In the genomic region with DNA sequence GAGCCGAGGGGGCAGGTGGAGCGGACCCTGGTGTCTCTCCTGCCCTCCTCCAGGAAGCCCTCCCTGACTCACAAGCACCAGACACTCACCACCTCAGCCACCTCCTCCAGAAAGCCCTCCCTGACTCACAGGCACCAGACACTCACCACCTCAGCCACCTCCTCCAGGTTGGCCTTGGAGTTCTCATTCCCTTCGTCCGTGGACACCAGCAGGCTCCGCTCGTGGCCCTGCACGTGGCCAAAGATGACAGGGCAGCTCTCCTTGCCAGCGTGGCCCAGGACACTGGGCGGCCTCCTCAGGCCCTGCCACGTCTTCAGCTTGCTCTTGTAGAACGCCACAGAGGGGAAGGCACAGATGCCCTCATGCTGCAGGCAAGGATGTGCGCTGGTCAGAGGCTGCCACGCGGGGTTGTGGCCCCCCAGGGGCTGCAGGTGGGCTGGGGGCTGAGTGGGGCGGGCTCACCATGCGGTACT, we compare ENCODE assay signal across 20 cellular contexts. TPM values are rescaled to one million over a fixed set of nuclear protein-coding genes. Genes with fewer than 3 reads are reported as not detected.
DNase-seq lines count a peak whose midpoint lies in the region; ATAC-seq, FAIRE-seq and TF ChIP-seq lines count a peak whose summit lies in the region.
"Had no signal": no experiment of that assay in that cellular context is flagged by ENCODE, and none has a peak within 500 bp of the region (broad histone marks: within the 10 kb centered on the region; RNA-seq: fewer than 3 reads in every experiment).

No MANE protein-coding gene starts in this region.

- H3K36me3 ChIP-seq in K562 (ENCODE audit: control insufficient read depth, insufficient read depth, low read length) = no peaks in the 10 kb centered on the region
- no peaks in the 10 kb centered on the region for H3K36me3 ChIP-seq in BE2C
- H3K36me3 ChIP-seq in SK-N-SH (replicated peaks in 1 of 2; ENCODE audit: control insufficient read depth in 1 of 2, insufficient read depth in 2 of 2, low read length in 1 of 2) = peaks cover 0 to 25% of the 10 kb centered on the region in 2 experiments

- no peak overlapping the region for H2AFZ ChIP-seq in H9 (ENCODE audit: low read length)
- no peak overlapping the region for H2AFZ ChIP-seq in K562 (ENCODE audit: low read depth, low read length)
- no peak overlapping the region for H2AFZ ChIP-seq in SK-N-SH (ENCODE audit: low read depth)
- H2AFZ ChIP-seq: PC-9 had no signal

- H3K27me3 ChIP-seq in H9 (ENCODE audit: insufficient read depth, low read length) (no peaks in the 10 kb centered on the region), K562 (ENCODE audit: control insufficient read depth in 2 of 2, insufficient read depth in 2 of 2, low read length in 2 of 2) (peaks cover 0 to 17% of the 10 kb centered on the region in 2 experiments; a peak in 2 of 5 replicates), BE2C (no peaks in the 10 kb centered on the region), SK-N-SH (ENCODE audit: insufficient read depth) (no peaks in the 10 kb centered on the region)

- H3K4me3 ChIP-seq in A549 (no peak overlapping the region), K562 (no peak overlapping the region), BE2C (ENCODE audit: low read depth, low read length) (no peak overlapping the region), SK-N-SH (ENCODE audit: low read depth in 2 of 2, low read length in 1 of 2) (no peak overlapping the region)
- H3K4me3 ChIP-seq: PC-9, SK-N-MC had no signal

- CTCF ChIA-PET in A549 (lab: Yijun Ruan, JAX) = interaction anchor here (1.3 to 7.6 kb wide), 2 partner anchors 22 to 413 kb away, joined by 4 to 49 read pairs; partner anchors contain the start of gene PTK6
- CTCF ChIA-PET in K562 (lab: Yijun Ruan, JAX; ENCODE audit: low intra/inter-chr PET ratio) = no interaction called here
- CTCF ChIA-PET in SK-N-SH (lab: Yijun Ruan, JAX) = no interaction called here

- H3K9me2 ChIP-seq in SK-N-SH = no peaks in the 10 kb centered on the region

- ATAC-seq in A549 (no peak), K562 (no peak), GM18867 (IDR thresholded peaks at IDR 0.05; ENCODE audit: unreplicated experiment) (no peak)
- ATAC-seq: Right ventricle myocardium inferior had no signal

- no TSS peak for BruUV-seq in K562 (replicated peaks; lab: Mats Ljungman, UMichigan)

- intact Hi-C loops in K562 (cut with micrococcal nuclease) = no loop called here

- peaks cover 5 to 7% of the 10 kb centered on the region in 2 experiments for H3K4me1 Mint-ChIP-seq in H9

- H3K4me1 ChIP-seq in A549 = no peaks in the 10 kb centered on the region
- H3K4me1 ChIP-seq in H9 (ENCODE audit: insufficient read depth, low read length) = no peaks in the 10 kb centered on the region
- H3K4me1 ChIP-seq in K562 (replicated peaks in 1 of 2; ENCODE audit: control insufficient read depth in 2 of 2, insufficient read depth in 2 of 2, low read length in 2 of 2) = peaks cover 0 to 84% of the 10 kb centered on the region in 2 experiments; a peak in 2 of 5 replicates
- no peaks in the 10 kb centered on the region for H3K4me1 ChIP-seq in BE2C
- H3K4me1 ChIP-seq in SK-N-SH (ENCODE audit: control insufficient read depth in 1 of 2, insufficient read depth in 2 of 2, low read depth in 1 of 2, low read length in 1 of 2) = no peaks in the 10 kb centered on the region; a peak in 1 of 4 replicates

- H3K27ac ChIP-seq in A549 (no peak overlapping the region), H9 (ENCODE audit: insufficient read length, low read depth, low read length) (no peak overlapping the region), K562 (ENCODE audit: extremely low read depth, low read depth, low read length) (no peak overlapping the region), SK-N-SH (ENCODE audit: low read depth in 2 of 2, low read length in 1 of 2) (no peak overlapping the region)
- H3K27ac ChIP-seq: PC-9, SK-N-MC had no signal

- no peak overlapping the region for H4K91ac ChIP-seq in H9 (ENCODE audit: insufficient read length, low read depth, low read length)

- TF ChIP-seq EP300 in A549 (IDR thresholded peaks at IDR 0.05) (no peak), K562 (IDR thresholded peaks at IDR 0.05; ENCODE audit: low read length) (no peak), SK-N-SH (IDR thresholded peaks at IDR 0.05; ENCODE audit: borderline replicate concordance in 1 of 2, low read depth in 1 of 2, low read length in 1 of 2) (no peak)

- POLR2A ChIA-PET in A549 (lab: Yijun Ruan, JAX) = no interaction called here
- POLR2A ChIA-PET in K562 (lab: Yijun Ruan, JAX) = interaction anchor here (0.8 kb wide), 1 partner anchor 305 kb away, joined by 5 read pairs; the partner anchor contains the start of gene TPD52L2
- POLR2A ChIA-PET in SK-N-SH (lab: Yijun Ruan, JAX) = interaction anchor here (0.6 kb wide), 1 partner anchor 53 kb away, joined by 6 read pairs; no protein-coding TSS in a partner anchor

- no peak overlapping the region for H3K4ac ChIP-seq in H9 (ENCODE audit: low read depth, low read length)

- no peak overlapping the region for H2BK120ac ChIP-seq in H9 (ENCODE audit: low read depth, low read length, poor library complexity, severe bottlenecking)

- H2BK20ac ChIP-seq in H9 (ENCODE audit: low read depth, low read length, poor library complexity, severe bottlenecking) = no peak overlapping the region

- H3K23me2 ChIP-seq in H9 (ENCODE audit: insufficient read length, low read depth, low read length, poor library complexity, severe bottlenecking) = no peaks in the 10 kb centered on the region

- no peak overlapping the region for H2BK15ac ChIP-seq in H9 (ENCODE audit: low read depth, low read length)

- no peak overlapping the region for H3K18ac ChIP-seq in H9 (ENCODE audit: insufficient read length, low read depth, low read length)

- H3K9me3 ChIP-seq in A549 (no peaks in the 10 kb centered on the region), H9 (ENCODE audit: control insufficient read depth, low read depth, low read length) (no peaks in the 10 kb centered on the region), K562 (replicated peaks; ENCODE audit: control insufficient read depth, insufficient read depth, low read depth, low read length) (no peaks in the 10 kb centered on the region), BE2C (no peaks in the 10 kb centered on the region), SK-N-SH (no peaks in the 10 kb centered on the region)

- H3K36me3 Mint-ChIP-seq in H9 (ENCODE audit: insufficient read depth in 1 of 3, low read depth in 3 of 3) = peaks cover 3 to 12% (median 11%) of the 10 kb centered on the region in 3 experiments; a peak in 6 of 7 replicates

- H2BK5ac ChIP-seq in H9 (ENCODE audit: insufficient read length, low read length) = no peak overlapping the region

- H3K4me3 Mint-ChIP-seq in H9 = peak overlapping the region in 1 of 2 experiments; percentile 52; a peak in 1 of 5 replicates

- TF ChIP-seq CTCF in A549 (IDR thresholded peaks at IDR 0.05) = no peak
- TF ChIP-seq CTCF in H9 (conservative IDR thresholded peaks at IDR 0.05) = no peak
- no peak for TF ChIP-seq CTCF in K562 (IDR thresholded peaks at IDR 0.05 in 2 of 3, conservative IDR thresholded peaks at IDR 0.05 in 1 of 3; ENCODE audit: insufficient read depth in 2 of 3, low read depth in 1 of 3, low read length in 3 of 3)
- TF ChIP-seq CTCF in BE2C (IDR thresholded peaks at IDR 0.05; ENCODE audit: low read depth, low read length) = no peak
- no peak for TF ChIP-seq CTCF in SK-N-SH (IDR thresholded peaks at IDR 0.05)

- no peak for TF ChIP-seq POLR2A in A549 (IDR thresholded peaks at IDR 0.05; ENCODE audit: low read length)
- TF ChIP-seq POLR2A in K562 (conservative IDR thresholded peaks at IDR 0.05) = no peak

- H3K27ac Mint-ChIP-seq in H9 = peak overlapping the region in 2 of 3 experiments; percentile 39 to 87; a peak in 2 of 7 replicates

- H3F3A ChIP-seq in SK-N-SH (replicated peaks; ENCODE audit: insufficient read depth) = no peaks in the 10 kb centered on the region

- no peak overlapping the region for H3K4me2 ChIP-seq in A549
- no peak overlapping the region for H3K4me2 ChIP-seq in H9 (ENCODE audit: insufficient read depth, insufficient read length, low read length)
- no peak overlapping the region for H3K4me2 ChIP-seq in K562 (ENCODE audit: insufficient read depth, low read length)
- H3K4me2 ChIP-seq in SK-N-SH = no peak overlapping the region
- H3K4me2 ChIP-seq: PC-9 had no signal

- H4K20me1 ChIP-seq in H9 (ENCODE audit: control insufficient read depth, insufficient read depth, insufficient read length) (no peaks in the 10 kb centered on the region), K562 (replicated peaks; ENCODE audit: control insufficient read depth, insufficient read depth, low read length) (no peaks in the 10 kb centered on the region), SK-N-SH (ENCODE audit: insufficient read depth) (no peaks in the 10 kb centered on the region)

- H2AK5ac ChIP-seq in H9 (ENCODE audit: insufficient read length, low read length) = no peak overlapping the region

- no peak overlapping the region for H2BK12ac ChIP-seq in H9 (ENCODE audit: insufficient read length, low read depth, low read length)

- no peak overlapping the region for H4K8ac ChIP-seq in H9 (replicated peaks; ENCODE audit: insufficient read length, low read depth, low read length)

- H3K27me3 Mint-ChIP-seq in H9 (ENCODE audit: low read depth) = no peaks in the 10 kb centered on the region
- H3K27me3 Mint-ChIP-seq: CD4-positive, CD25-positive, alpha-beta regulatory T cell had no signal

- FAIRE-seq in A549 (lab: Jason Lieb, UNC) (no peak), K562 (lab: Jason Lieb, UNC) (no peak)
- FAIRE-seq: D721Med had no signal

- H3K79me2 ChIP-seq in H9 (ENCODE audit: insufficient read depth, low read length) = no peaks in the 10 kb centered on the region
- no peaks in the 10 kb centered on the region for H3K79me2 ChIP-seq in K562 (ENCODE audit: control insufficient read depth, insufficient read depth, low read length)
- no peaks in the 10 kb centered on the region for H3K79me2 ChIP-seq in SK-N-SH (ENCODE audit: insufficient read depth)

- H3K9me3 Mint-ChIP-seq in H9 = no peaks in the 10 kb centered on the region
- H3K9me3 Mint-ChIP-seq: CD4-positive, CD25-positive, alpha-beta regulatory T cell had no signal

- WGBS in A549 (ENCODE audit: missing lambda C conversion rate) = 91% methylated on average over 9 of the region's 16 CpGs
- no CpG with 5 or more reads among the region's 16 CpGs for WGBS in H9 (ENCODE audit: extremely low coverage, insufficient read length, low lambda C conversion rate)
- 82% methylated on average over 12 of the region's 16 CpGs for WGBS in K562 (ENCODE audit: insufficient coverage, low coverage, missing lambda C conversion rate)
- WGBS in SK-N-SH (ENCODE audit: low lambda C conversion rate) = 88% methylated on average over 3 of the region's 16 CpGs

- in situ Hi-C loops in K562 (cut with MboI) = no loop called here

- no peak overlapping the region for H3T11ph ChIP-seq in H9 (ENCODE audit: low read length)

- no peak overlapping the region for H3K56ac ChIP-seq in H9 (ENCODE audit: insufficient read length, low read depth, low read length)

- DNase-seq in A549 (ENCODE audit: low read depth in 1 of 2, low spot score in 1 of 2) (no peak), H9 (no peak), K562 (ENCODE audit: extremely low read depth in 1 of 4, low spot score in 3 of 4) (no peak), BE2C (no peak), SK-N-SH (no peak)
- DNase-seq: CD4-positive, CD25-positive, alpha-beta regulatory T cell; DND-41; GDM1; KG1; NCI-H1092; NCI-H1694; NCI-H2107; NCI-H446; NCI-H748 treated with DMSO at 0.1 percent for 48 hours; PC-9 had no signal

- no peak overlapping the region for H4K5ac ChIP-seq in H9 (ENCODE audit: insufficient read length, low read depth, low read length)

- H3K79me1 ChIP-seq in H9 (ENCODE audit: insufficient read depth, low read depth, low read length, poor library complexity, severe bottlenecking) = no peaks in the 10 kb centered on the region

- TF ChIP-seq RAD21 in A549 (conservative IDR thresholded peaks at IDR 0.05 in 1 of 2, IDR thresholded peaks at IDR 0.05 in 1 of 2) (no peak), K562 (CRISPR knock-in tag; conservative IDR thresholded peaks at IDR 0.05 in 1 of 2, IDR thresholded peaks at IDR 0.05 in 1 of 2) (no peak), SK-N-SH (IDR thresholded peaks at IDR 0.05; ENCODE audit: low read length) (no peak)

- no peak overlapping the region for H3K23ac ChIP-seq in H9 (ENCODE audit: insufficient read length, low read depth, low read length)

- H3K9ac ChIP-seq in H9 (ENCODE audit: extremely low read depth, insufficient read length, low read length) = no peak overlapping the region
- peak overlapping the region in 1 of 2 experiments; percentile 64; a peak in 2 of 4 replicates for H3K9ac ChIP-seq in K562 (ENCODE audit: insufficient read depth in 1 of 2, low read depth in 2 of 2, low read length in 2 of 2)
- no peak overlapping the region for H3K9ac ChIP-seq in SK-N-SH

- H3K14ac ChIP-seq in H9 (ENCODE audit: insufficient read depth, low read length) = no peak overlapping the region

- H3K9me1 ChIP-seq in K562 (ENCODE audit: control insufficient read depth, insufficient read depth, low read length) = no peaks in the 10 kb centered on the region

RNA-seq across cellular contexts. Expression of gene FNDC11, which starts 6.4 kb away (rescaled TPM):
- polyA plus RNA-seq in A549 (2011; rRNA removed) (0.09 and 0.18 TPM in 2 replicates), A549 (2017; fragmentation: RNase III; extraction: RNeasy Plus Mini Kit Qiagen cat#74134 plus additional on column Dnase treatment) (0.10 to 0.16 TPM (median 0.14 TPM) in 3 replicates), K562 (2011; rRNA removed) (1.2 TPM in 2 replicates), K562 (2014; fragmentation: Illumina TruSeq; extraction: Trizol) (0.15 and 0.39 TPM in 2 replicates), K562 (2014; fragmentation: Nextera tagmentation; extraction: Ambion mirVana) (under 1 TPM in 1 of 2 experiments, not detected in 1; 0.08 TPM), K562 (2014; rRNA removed) (1.2 and 2.3 TPM in 2 replicates), SK-N-SH (2012; rRNA removed) (4.5 and 5.5 TPM in 2 replicates)
- 0.24 and 0.26 TPM in 2 replicates for polyA plus RNA-seq in A549 (2012; cell fraction: cytosol; rRNA removed)
- 0.45 and 0.46 TPM in 2 replicates for polyA plus RNA-seq in A549 (2012; cell fraction: nucleus; rRNA removed)
- 0.34 TPM in 1 of 2 replicates, not detected in the other for polyA minus RNA-seq in A549 (2011; rRNA and poly(A)+ RNA removed)
- total RNA-seq in H9 (2021) (2.5 and 2.7 TPM in 2 replicates), K562 (2014; rRNA removed) (0.64 and 0.65 TPM in 2 replicates), K562 (2014; rRNA removed; fragmentation: Illumina TruSeq; extraction: Trizol) (0.06 TPM in 1 of 2 replicates, not detected in the other), K562 (2015; rRNA removed; fragmentation: Illumina TruSeq; extraction: Trizol) (0.14 and 0.23 TPM in 2 replicates), K562 (2021) (0.74 and 0.89 TPM in 2 replicates)
- 1.1 and 6.2 TPM in 2 replicates for total RNA-seq in K562 (2011; cell fraction: chromatin; rRNA removed; ENCODE audit: low replicate concordance)
- total RNA-seq in K562 (2011; cell fraction: nucleolus; rRNA removed) = 5.0 and 5.5 TPM in 2 replicates
- total RNA-seq in K562 (2011; cell fraction: nucleoplasm; rRNA removed) = 1.8 and 2.2 TPM in 2 replicates
- polyA plus RNA-seq in K562 (2011; cell fraction: cytosol; rRNA removed) = 1.9 and 6.4 TPM in 2 replicates
- polyA plus RNA-seq in K562 (2011; cell fraction: nucleus; rRNA removed) = 5.8 and 19.1 TPM in 2 replicates
- 0.94 and 1.1 TPM in 2 replicates for polyA plus RNA-seq in K562 (2012)
- polyA minus RNA-seq in K562 (2011; rRNA and poly(A)+ RNA removed) = 0.45 and 0.56 TPM in 2 replicates
- 0.46 and 1.3 TPM in 2 replicates for polyA minus RNA-seq in K562 (2011; cell fraction: cytosol; rRNA and poly(A)+ RNA removed)
- polyA minus RNA-seq in K562 (2011; cell fraction: nucleus; rRNA and poly(A)+ RNA removed) = 1.6 and 3.9 TPM in 2 replicates
- polyA plus RNA-seq in BE2C (2012; ENCODE audit: insufficient read depth, insufficient read length, low read depth) = not detected
- 2.0 and 3.3 TPM in 2 replicates for polyA plus RNA-seq in SK-N-SH (2012; cell fraction: cytosol; rRNA removed)
- polyA plus RNA-seq in SK-N-SH (2012; cell fraction: nucleus; rRNA removed) = 13.7 and 16.2 TPM in 2 replicates

RNA-seq across cellular contexts. Expression of gene SRMS, which starts 12.8 kb away (rescaled TPM):
- polyA plus RNA-seq in A549 (2011; rRNA removed) (not detected in 2 replicates), A549 (2017; fragmentation: RNase III; extraction: RNeasy Plus Mini Kit Qiagen cat#74134 plus additional on column Dnase treatment) (not detected in 3 replicates), K562 (2011; rRNA removed) (0.04 and 0.07 TPM in 2 replicates), K562 (2014; fragmentation: Illumina TruSeq; extraction: Trizol) (not detected in 2 replicates), K562 (2014; fragmentation: Nextera tagmentation; extraction: Ambion mirVana) (not detected), K562 (2014; rRNA removed) (not detected in 2 replicates), SK-N-SH (2012; rRNA removed) (not detected in 2 replicates)
- not detected in 2 replicates for polyA plus RNA-seq in A549 (2012; cell fraction: cytosol; rRNA removed)
- polyA plus RNA-seq in A549 (2012; cell fraction: nucleus; rRNA removed) = 0.02 TPM in 1 of 2 replicates, not detected in the other
- polyA minus RNA-seq in A549 (2011; rRNA and poly(A)+ RNA removed) = not detected in 2 replicates
- total RNA-seq in H9 (2021) (0.70 and 0.79 TPM in 2 replicates), K562 (2014; rRNA removed) (not detected in 2 replicates), K562 (2014; rRNA removed; fragmentation: Illumina TruSeq; extraction: Trizol) (not detected in 2 replicates), K562 (2015; rRNA removed; fragmentation: Illumina TruSeq; extraction: Trizol) (not detected in 2 replicates), K562 (2021) (not detected in 2 replicates)
- not detected in 2 replicates for total RNA-seq in K562 (2011; cell fraction: chromatin; rRNA removed; ENCODE audit: low replicate concordance)
- total RNA-seq in K562 (2011; cell fraction: nucleolus; rRNA removed) = 0.17 TPM in 1 of 2 replicates, not detected in the other
- total RNA-seq in K562 (2011; cell fraction: nucleoplasm; rRNA removed) = not detected in 2 replicates
- polyA plus RNA-seq in K562 (2011; cell fraction: cytosol; rRNA removed) = 0.03 and 0.07 TPM in 2 replicates
- polyA plus RNA-seq in K562 (2011; cell fraction: nucleus; rRNA removed) = 0.13 and 0.21 TPM in 2 replicates
- 0.05 TPM in 1 of 2 replicates, not detected in the other for polyA plus RNA-seq in K562 (2012)
- not detected in 2 replicates for polyA minus RNA-seq in K562 (2011; rRNA and poly(A)+ RNA removed)
- not detected in 2 replicates for polyA minus RNA-seq in K562 (2011; cell fraction: cytosol; rRNA and poly(A)+ RNA removed)
- not detected in 2 replicates for polyA minus RNA-seq in K562 (2011; cell fraction: nucleus; rRNA and poly(A)+ RNA removed)
- polyA plus RNA-seq in BE2C (2012; ENCODE audit: insufficient read depth, insufficient read length, low read depth) = not detected
- not detected in 2 replicates for polyA plus RNA-seq in SK-N-SH (2012; cell fraction: cytosol; rRNA removed)
- polyA plus RNA-seq in SK-N-SH (2012; cell fraction: nucleus; rRNA removed) = 0.05 TPM in 1 of 2 replicates, not detected in the other
- total RNA-seq: A673; CD4-positive, CD25-positive, alpha-beta regulatory T cell; Right ventricle myocardium inferior had no signal
- polyA plus RNA-seq: CD4-positive, CD25-positive, alpha-beta regulatory T cell had no signal

RNA-seq across cellular contexts. Expression of gene HELZ2, which starts 13.7 kb away (rescaled TPM):
- polyA plus RNA-seq in A549 (2011; rRNA removed) = 3.2 and 4.9 TPM in 2 replicates
- polyA plus RNA-seq in A549 (2012; cell fraction: cytosol; rRNA removed) = 3.3 and 6.0 TPM in 2 replicates
- 13.2 and 22.7 TPM in 2 replicates for polyA plus RNA-seq in A549 (2012; cell fraction: nucleus; rRNA removed)
- polyA plus RNA-seq in A549 (2017; fragmentation: RNase III; extraction: RNeasy Plus Mini Kit Qiagen cat#74134 plus additional on column Dnase treatment) = 4.5 to 5.0 TPM (median 4.8 TPM) in 3 replicates
- polyA minus RNA-seq in A549 (2011; rRNA and poly(A)+ RNA removed) = 6.9 and 8.9 TPM in 2 replicates
- total RNA-seq in H9 (2021) = 27.9 and 29.3 TPM in 2 replicates
- 12.0 and 57.7 TPM in 2 replicates for total RNA-seq in K562 (2011; cell fraction: chromatin; rRNA removed; ENCODE audit: low replicate concordance)
- total RNA-seq in K562 (2011; cell fraction: nucleolus; rRNA removed) = 46.8 and 60.9 TPM in 2 replicates
- total RNA-seq in K562 (2011; cell fraction: nucleoplasm; rRNA removed) = 17.9 and 18.1 TPM in 2 replicates
- 5.0 and 5.9 TPM in 2 replicates for total RNA-seq in K562 (2014; rRNA removed)
- total RNA-seq in K562 (2014; rRNA removed; fragmentation: Illumina TruSeq; extraction: Trizol) = 0.26 and 0.69 TPM in 2 replicates
- 2.4 and 3.5 TPM in 2 replicates for total RNA-seq in K562 (2015; rRNA removed; fragmentation: Illumina TruSeq; extraction: Trizol)
- total RNA-seq in K562 (2021) = 7.8 and 9.1 TPM in 2 replicates
- 3.3 and 3.5 TPM in 2 replicates for polyA plus RNA-seq in K562 (2011; rRNA removed)
- 1.7 and 5.6 TPM in 2 replicates for polyA plus RNA-seq in K562 (2011; cell fraction: cytosol; rRNA removed)
- 8.9 and 19.2 TPM in 2 replicates for polyA plus RNA-seq in K562 (2011; cell fraction: nucleus; rRNA removed)
- polyA plus RNA-seq in K562 (2012) = 4.9 and 15.0 TPM in 2 replicates
- 2.3 and 3.5 TPM in 2 replicates for polyA plus RNA-seq in K562 (2014; fragmentation: Illumina TruSeq; extraction: Trizol)
- under 1 TPM in 1 of 2 experiments, not detected in 1; 0.03 TPM for polyA plus RNA-seq in K562 (2014; fragmentation: Nextera tagmentation; extraction: Ambion mirVana)
- 2.8 and 5.0 TPM in 2 replicates for polyA plus RNA-seq in K562 (2014; rRNA removed)
- 2.3 and 6.2 TPM in 2 replicates for polyA minus RNA-seq in K562 (2011; rRNA and poly(A)+ RNA removed)
- 7.4 and 13.1 TPM in 2 replicates for polyA minus RNA-seq in K562 (2011; cell fraction: cytosol; rRNA and poly(A)+ RNA removed)
- 15.1 and 18.3 TPM in 2 replicates for polyA minus RNA-seq in K562 (2011; cell fraction: nucleus; rRNA and poly(A)+ RNA removed)
- 7.6 TPM for polyA plus RNA-seq in BE2C (2012; ENCODE audit: insufficient read depth, insufficient read length, low read depth)
- polyA plus RNA-seq in SK-N-SH (2012; rRNA removed) = 5.5 and 7.6 TPM in 2 replicates
- 1.8 and 3.5 TPM in 2 replicates for polyA plus RNA-seq in SK-N-SH (2012; cell fraction: cytosol; rRNA removed)
- 10.9 and 12.8 TPM in 2 replicates for polyA plus RNA-seq in SK-N-SH (2012; cell fraction: nucleus; rRNA removed)

RNA-seq across cellular contexts. Expression of gene PTK6, which starts 23.2 kb away (rescaled TPM):
- polyA plus RNA-seq in A549 (2011; rRNA removed) (1.1 and 1.2 TPM in 2 replicates), A549 (2017; fragmentation: RNase III; extraction: RNeasy Plus Mini Kit Qiagen cat#74134 plus additional on column Dnase treatment) (1.6 to 2.2 TPM (median 2.0 TPM) in 3 replicates), K562 (2011; rRNA removed) (not detected in 2 replicates), K562 (2014; fragmentation: Illumina TruSeq; extraction: Trizol) (not detected in 2 replicates), K562 (2014; fragmentation: Nextera tagmentation; extraction: Ambion mirVana) (not detected), K562 (2014; rRNA removed) (0.07 TPM in 1 of 2 replicates, not detected in the other), SK-N-SH (2012; rRNA removed) (0.07 and 0.13 TPM in 2 replicates)
- polyA plus RNA-seq in A549 (2012; cell fraction: cytosol; rRNA removed) = 1.3 and 1.8 TPM in 2 replicates
- polyA plus RNA-seq in A549 (2012; cell fraction: nucleus; rRNA removed) = 4.3 and 4.6 TPM in 2 replicates
- polyA minus RNA-seq in A549 (2011; rRNA and poly(A)+ RNA removed) = 0.54 and 0.91 TPM in 2 replicates
- total RNA-seq in H9 (2021) (0.44 and 0.46 TPM in 2 replicates), K562 (2014; rRNA removed) (not detected in 2 replicates), K562 (2014; rRNA removed; fragmentation: Illumina TruSeq; extraction: Trizol) (not detected in 2 replicates), K562 (2015; rRNA removed; fragmentation: Illumina TruSeq; extraction: Trizol) (not detected in 2 replicates), K562 (2021) (not detected in 2 replicates)
- total RNA-seq in K562 (2011; cell fraction: chromatin; rRNA removed; ENCODE audit: low replicate concordance) = not detected in 2 replicates
- not detected in 2 replicates for total RNA-seq in K562 (2011; cell fraction: nucleolus; rRNA removed)
- not detected in 2 replicates for total RNA-seq in K562 (2011; cell fraction: nucleoplasm; rRNA removed)
- 0.03 TPM in 1 of 2 replicates, not detected in the other for polyA plus RNA-seq in K562 (2011; cell fraction: cytosol; rRNA removed)
- not detected in 2 replicates for polyA plus RNA-seq in K562 (2011; cell fraction: nucleus; rRNA removed)
- polyA plus RNA-seq in K562 (2012) = 0.11 TPM in 1 of 2 replicates, not detected in the other
- polyA minus RNA-seq in K562 (2011; rRNA and poly(A)+ RNA removed) = not detected in 2 replicates
- not detected in 2 replicates for polyA minus RNA-seq in K562 (2011; cell fraction: cytosol; rRNA and poly(A)+ RNA removed)
- not detected in 2 replicates for polyA minus RNA-seq in K562 (2011; cell fraction: nucleus; rRNA and poly(A)+ RNA removed)
- polyA plus RNA-seq in BE2C (2012; ENCODE audit: insufficient read depth, insufficient read length, low read depth) = 1.2 TPM
- polyA plus RNA-seq in SK-N-SH (2012; cell fraction: cytosol; rRNA removed) = 0.06 and 0.16 TPM in 2 replicates
- 0.26 and 0.27 TPM in 2 replicates for polyA plus RNA-seq in SK-N-SH (2012; cell fraction: nucleus; rRNA removed)
- total RNA-seq: A673 had no signal

RNA-seq across cellular contexts. Expression of gene PPDPF, which starts 39.8 kb away (rescaled TPM):
- polyA plus RNA-seq in A549 (2011; rRNA removed) = 4.6 and 7.7 TPM in 2 replicates
- 115 and 196 TPM in 2 replicates for polyA plus RNA-seq in A549 (2012; cell fraction: cytosol; rRNA removed)
- 41.3 and 97.2 TPM in 2 replicates for polyA plus RNA-seq in A549 (2012; cell fraction: nucleus; rRNA removed)
- 217 to 227 TPM (median 224 TPM) in 3 replicates for polyA plus RNA-seq in A549 (2017; fragmentation: RNase III; extraction: RNeasy Plus Mini Kit Qiagen cat#74134 plus additional on column Dnase treatment)
- polyA minus RNA-seq in A549 (2011; rRNA and poly(A)+ RNA removed) = 5.5 and 18.1 TPM in 2 replicates
- total RNA-seq in H9 (2021) = 149 and 153 TPM in 2 replicates
- 8.8 and 25.0 TPM in 2 replicates for total RNA-seq in K562 (2011; cell fraction: chromatin; rRNA removed; ENCODE audit: low replicate concordance)
- total RNA-seq in K562 (2011; cell fraction: nucleolus; rRNA removed) = 34.9 and 37.0 TPM in 2 replicates
- total RNA-seq in K562 (2011; cell fraction: nucleoplasm; rRNA removed) = 25.6 and 28.6 TPM in 2 replicates
- total RNA-seq in K562 (2014; rRNA removed) = 73.9 and 86.1 TPM in 2 replicates
- total RNA-seq in K562 (2014; rRNA removed; fragmentation: Illumina TruSeq; extraction: Trizol) = 2.3 and 4.5 TPM in 2 replicates
- 10.5 and 16.6 TPM in 2 replicates for total RNA-seq in K562 (2015; rRNA removed; fragmentation: Illumina TruSeq; extraction: Trizol)
- 220 and 233 TPM in 2 replicates for total RNA-seq in K562 (2021)
- 4.5 and 9.8 TPM in 2 replicates for polyA plus RNA-seq in K562 (2011; rRNA removed)
- polyA plus RNA-seq in K562 (2011; cell fraction: cytosol; rRNA removed) = 17.2 and 51.6 TPM in 2 replicates
- 34.4 and 40.3 TPM in 2 replicates for polyA plus RNA-seq in K562 (2011; cell fraction: nucleus; rRNA removed)
- 125 and 320 TPM in 2 replicates for polyA plus RNA-seq in K562 (2012)
- polyA plus RNA-seq in K562 (2014; fragmentation: Illumina TruSeq; extraction: Trizol) = 11.2 and 59.1 TPM in 2 replicates
- under 1 TPM; 0.77 to 0.85 TPM for polyA plus RNA-seq in K562 (2014; fragmentation: Nextera tagmentation; extraction: Ambion mirVana)
- polyA plus RNA-seq in K562 (2014; rRNA removed) = 98.3 and 99.6 TPM in 2 replicates
- 0.95 and 2.2 TPM in 2 replicates for polyA minus RNA-seq in K562 (2011; rRNA and poly(A)+ RNA removed)
- polyA minus RNA-seq in K562 (2011; cell fraction: cytosol; rRNA and poly(A)+ RNA removed) = 82.0 and 193 TPM in 2 replicates
- 25.2 and 33.4 TPM in 2 replicates for polyA minus RNA-seq in K562 (2011; cell fraction: nucleus; rRNA and poly(A)+ RNA removed)
- 447 TPM for polyA plus RNA-seq in BE2C (2012; ENCODE audit: insufficient read depth, insufficient read length, low read depth)
- polyA plus RNA-seq in SK-N-SH (2012; rRNA removed) = 20.0 and 71.4 TPM in 2 replicates
- 45.7 and 81.9 TPM in 2 replicates for polyA plus RNA-seq in SK-N-SH (2012; cell fraction: cytosol; rRNA removed)
- polyA plus RNA-seq in SK-N-SH (2012; cell fraction: nucleus; rRNA removed) = 48.9 and 78.6 TPM in 2 replicates

Comparison
In these comparisons a context has a peak if more than half of its experiments do, and no peak if none do; other contexts are left out.
1. Of the 35 proteins assayed by ChIP-seq in both K562 and A549: peak only in K562: none; only in A549: none; in both: ZFP36; in neither: 34.